ENCODE assay signal across 8 cellular contexts in genomic region chr4:85701881-85702321, GRCh38.
A peak's percentile ranks its signal among the peaks of the same experiment; 100 is the strongest.
DNase-seq lines count a peak whose midpoint lies in the region; ATAC-seq and TF ChIP-seq lines count a peak whose summit lies in the region.

No MANE protein-coding gene starts in this region.

- intact Hi-C loops in transverse colon (cut with DNase I; ENCODE audit: low total_unique reads), result no loop called here

- 52 to 53% methylated on average over 1 of the region's 1 CpG for WGBS in transverse colon (ENCODE audit: low coverage in 1 of 2), 2 donors

- DNase-seq in fibroblast of peridontal ligament (ENCODE audit: extremely low read depth) (peak; percentile 57), NCI-H2081 treated with DMSO at 0.1 percent for 48 hours (lab: John Stamatoyannopoulos, UW) (no peak), transverse colon (no peak), mucosa of gallbladder (ENCODE audit: low spot score) (no peak)
- DNase-seq in activated CD4-positive, alpha-beta T cell treated with anti-CD3 and anti-CD28 coated beads for 1 hour, result no peak

- H3K9me3 ChIP-seq in transverse colon, result no peaks in the 10 kb centered on the region

- H3K4me3 ChIP-seq in transverse colon, result no peak overlapping the region

- ATAC-seq in GM18505 (IDR thresholded peaks at IDR 0.05; ENCODE audit: unreplicated experiment) (peak; percentile 98), GM21619 (IDR thresholded peaks at IDR 0.05; ENCODE audit: unreplicated experiment) (peak; percentile 99), HG03520 (IDR thresholded peaks at IDR 0.05; ENCODE audit: unreplicated experiment) (peak; percentile 99)

- TF ChIP-seq POLR2A in GM18505 (IDR thresholded peaks at IDR 0.05; ENCODE audit: borderline replicate concordance, extremely low read depth, insufficient read depth, insufficient read length), result no peak
- TF ChIP-seq POLR2A in transverse colon (IDR thresholded peaks at IDR 0.05), result no peak

- no peaks in the 10 kb centered on the region for H3K36me3 ChIP-seq in transverse colon

- no peak for TF ChIP-seq EP300 in transverse colon (IDR thresholded peaks at IDR 0.05; ENCODE audit: low read depth)

- peak overlapping the region in 2 of 4 donors; percentile 8 to 18 for H3K27ac ChIP-seq in transverse colon

- H3K27me3 ChIP-seq in transverse colon, result no peaks in the 10 kb centered on the region

- in situ Hi-C loops in transverse colon (cut with MboI; ENCODE audit: low pct_ligation_motif_present in 1 of 4, low pct_unique_long_range_greater_than_20kb in 1 of 4, low sequenced_read_pairs in 3 of 4), result no loop called here

- TF ChIP-seq CTCF in transverse colon (IDR thresholded peaks at IDR 0.05), result no peak

- H3K4me1 ChIP-seq in transverse colon, result no peaks in the 10 kb centered on the region
